Comparison of ENCODE assay signal across 12 cellular contexts in the genomic region with DNA sequence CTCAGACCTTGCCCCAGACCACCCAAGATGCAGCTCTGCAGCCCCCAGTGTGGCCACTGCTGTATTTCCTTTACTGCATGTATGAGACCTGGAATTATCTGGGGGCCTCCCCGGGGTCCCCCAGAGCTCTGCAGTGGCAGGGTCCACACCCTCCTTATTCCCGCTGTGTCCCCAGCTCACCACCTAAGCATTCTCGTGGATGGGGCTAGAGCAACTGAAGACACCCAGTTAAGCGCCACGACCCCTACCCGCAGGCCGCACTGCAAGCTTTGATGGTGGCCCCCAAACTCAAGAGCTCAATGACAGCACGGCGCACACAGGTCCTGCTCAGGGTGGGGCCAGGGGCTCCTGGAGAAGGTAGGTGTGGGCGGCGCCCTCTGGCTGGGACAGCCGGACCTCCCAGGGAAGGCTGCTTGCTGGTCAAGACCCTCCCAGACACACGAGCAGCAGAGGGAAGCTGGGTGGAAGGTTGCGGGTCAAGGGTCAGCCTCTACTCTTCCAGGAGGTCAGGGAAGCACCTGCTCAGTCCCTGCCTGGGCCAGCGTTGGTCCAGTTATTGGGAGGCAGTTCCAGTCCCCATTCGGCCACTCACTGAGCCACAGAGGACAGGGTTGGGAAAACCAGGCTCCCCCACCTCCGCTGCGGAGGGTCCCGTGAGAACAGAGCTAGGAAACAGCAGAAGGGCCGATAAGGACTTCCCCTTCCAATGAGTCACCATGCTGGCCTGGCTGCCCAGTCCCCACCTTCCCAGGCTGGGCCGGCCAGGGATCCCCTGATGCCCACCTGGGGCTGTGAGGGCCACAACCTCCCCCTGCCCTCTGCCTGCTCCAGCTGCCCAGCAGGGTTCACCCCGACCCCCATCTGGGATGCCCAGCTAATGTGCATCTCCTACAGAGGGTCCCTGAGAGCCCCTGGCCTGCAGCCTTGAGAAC. TPM values are rescaled to one million over a fixed set of nuclear protein-coding genes. Genes with fewer than 3 reads are reported as not detected.
A peak's percentile ranks its signal among the peaks of the same experiment; 100 is the strongest.
DNase-seq lines count a peak whose midpoint lies in the region; ATAC-seq and TF ChIP-seq lines count a peak whose summit lies in the region.
"Had no signal": no experiment of that assay in that cellular context is flagged by ENCODE, and none has a peak within 500 bp of the region (broad histone marks: within the 10 kb centered on the region; RNA-seq: fewer than 3 reads in every experiment).

No MANE protein-coding gene starts in this region.

- peaks cover 13% of the 10 kb centered on the region for H3K27me3 Mint-ChIP-seq in activated T-helper 17 cell treated with anti-CD3 and anti-CD28 coated beads, Interleukin-2, amount 50 U/mL, for 72 hours

- H3K27ac ChIP-seq in ascending aorta (peak overlapping the region; percentile 91 to 98), left ventricle myocardium inferior (replicated peaks) (peak overlapping the region; percentile 97), rectal smooth muscle tissue (ENCODE audit: low read depth, low read length) (peak overlapping the region; percentile 90)
- H3K27ac ChIP-seq: KMS-11 had no signal

- no peaks in the 10 kb centered on the region for H3K4me1 Mint-ChIP-seq in activated T-helper 17 cell treated with anti-CD3 and anti-CD28 coated beads, Interleukin-2, amount 50 U/mL, for 72 hours

- H3K36me3 ChIP-seq in ascending aorta = peaks cover 0 to 11% of the 10 kb centered on the region in 2 donors
- H3K36me3 ChIP-seq in left ventricle myocardium inferior = peaks cover 8% of the 10 kb centered on the region
- H3K36me3 ChIP-seq in rectal smooth muscle tissue (ENCODE audit: control insufficient read depth, insufficient read depth, low read length) = peaks cover 4% of the 10 kb centered on the region

- peaks cover 54 to 75% of the 10 kb centered on the region in 2 donors for H3K4me1 ChIP-seq in ascending aorta
- peaks cover 93% of the 10 kb centered on the region for H3K4me1 ChIP-seq in left ventricle myocardium inferior
- H3K4me1 ChIP-seq in rectal smooth muscle tissue (ENCODE audit: control insufficient read depth, insufficient read depth, low read length) = peaks cover 59% of the 10 kb centered on the region

- intact Hi-C loops in ascending aorta (cut with DNase I) = loop anchor here (1.0 kb wide), 1 partner anchor 8 kb away; no protein-coding TSS in a partner anchor
- intact Hi-C loops in left ventricle myocardium inferior (cut with micrococcal nuclease) = no loop called here

- no peaks in the 10 kb centered on the region for H3K36me3 Mint-ChIP-seq in activated T-helper 17 cell treated with anti-CD3 and anti-CD28 coated beads, Interleukin-2, amount 50 U/mL, for 72 hours (ENCODE audit: low read depth)
- H3K36me3 Mint-ChIP-seq: CD4-positive, alpha-beta memory T cell had no signal

- H3K9me3 ChIP-seq in ascending aorta = no peaks in the 10 kb centered on the region
- no peaks in the 10 kb centered on the region for H3K9me3 ChIP-seq in left ventricle myocardium inferior (replicated peaks)

- peak overlapping the region; percentile 1 for H3K9ac ChIP-seq in rectal smooth muscle tissue (ENCODE audit: low read length)
- H3K9ac ChIP-seq: KMS-11 had no signal

- no peak overlapping the region for H3K27ac Mint-ChIP-seq in activated T-helper 17 cell treated with anti-CD3 and anti-CD28 coated beads, Interleukin-2, amount 50 U/mL, for 72 hours
- H3K27ac Mint-ChIP-seq: CD4-positive, alpha-beta memory T cell had no signal

- H3K4me3 Mint-ChIP-seq in activated T-helper 17 cell treated with anti-CD3 and anti-CD28 coated beads, Interleukin-2, amount 50 U/mL, for 72 hours = no peak overlapping the region

- peak overlapping the region; percentile 94 to 98 for H3K4me3 ChIP-seq in ascending aorta
- H3K4me3 ChIP-seq in left ventricle myocardium inferior = peak overlapping the region; percentile 98
- peak overlapping the region; percentile 73 for H3K4me3 ChIP-seq in rectal smooth muscle tissue (ENCODE audit: low read length)

- no peaks in the 10 kb centered on the region for H3K9me3 Mint-ChIP-seq in activated T-helper 17 cell treated with anti-CD3 and anti-CD28 coated beads, Interleukin-2, amount 50 U/mL, for 72 hours
- H3K9me3 Mint-ChIP-seq: CD4-positive, alpha-beta memory T cell; memory B cell had no signal

- DNase-seq in Daoy (ENCODE audit: low read depth) = peak; percentile 76
- DNase-seq in ascending aorta (ENCODE audit: low spot score in 2 of 2) = peak in 1 of 2 donors; percentile 67
- DNase-seq in left ventricle myocardium inferior = peak; percentile 51
- DNase-seq in activated CD4-positive, alpha-beta T cell treated with anti-CD3 and anti-CD28 coated beads for 48 hours = no peak
- no peak for DNase-seq in amygdala (lab: John Stamatoyannopoulos, UW)
- DNase-seq in activated effector memory CD4-positive, alpha-beta T cell treated with anti-CD3 and anti-CD28 coated beads, Interleukin-2, amount 50 U/mL, for 16 hours = no peak
- DNase-seq: activated CD4-positive, alpha-beta T cell treated with anti-CD3 and anti-CD28 coated beads, Interleukin-2, amount 50 U/mL, for 1 hour had no signal

- ATAC-seq in activated T-helper 17 cell treated with anti-CD3 and anti-CD28 coated beads, Interleukin-2, amount 50 U/mL, for 72 hours (replicated peaks) = no peak

- H3K27me3 ChIP-seq in ascending aorta = no peaks in the 10 kb centered on the region
- H3K27me3 ChIP-seq in left ventricle myocardium inferior (ENCODE audit: low read depth) = no peaks in the 10 kb centered on the region
- H3K27me3 ChIP-seq in rectal smooth muscle tissue (ENCODE audit: control insufficient read depth, insufficient read depth, low read length) = no peaks in the 10 kb centered on the region

- TF ChIP-seq CTCF in ascending aorta (IDR thresholded peaks at IDR 0.05) (no peak), left ventricle myocardium inferior (IDR thresholded peaks at IDR 0.05; ENCODE audit: borderline replicate concordance) (no peak)

RNA-seq across cellular contexts. Expression of a gene that starts 2.9 kb away (rescaled TPM):
- total RNA-seq in Daoy (2014; rRNA removed; shearing (Covaris generic)) = 3.1 and 9.6 TPM in 2 replicates
- total RNA-seq in ascending aorta (469 TPM), left ventricle myocardium inferior (70.9 TPM)
- total RNA-seq in activated T-helper 17 cell treated with anti-CD3 and anti-CD28 coated beads, Interleukin-2, amount 50 U/mL, for 72 hours = under 1 TPM; 0.29 to 0.39 TPM

RNA-seq across cellular contexts. Expression of a gene that starts 22.7 kb away (rescaled TPM):
- total RNA-seq in Daoy (2014; rRNA removed; shearing (Covaris generic)) = 1,690 and 2,894 TPM in 2 replicates
- total RNA-seq in ascending aorta = 1,828 TPM
- 661 TPM for total RNA-seq in left ventricle myocardium inferior
- 1,000 to 10,000 TPM; 2,323 to 2,749 TPM for total RNA-seq in activated T-helper 17 cell treated with anti-CD3 and anti-CD28 coated beads, Interleukin-2, amount 50 U/mL, for 72 hours

RNA-seq across cellular contexts. Expression of a gene that starts 42.9 kb away (rescaled TPM):
- total RNA-seq in Daoy (2014; rRNA removed; shearing (Covaris generic)) = 2.0 and 3.8 TPM in 2 replicates
- total RNA-seq in ascending aorta = 0.43 TPM
- total RNA-seq in left ventricle myocardium inferior = 12.0 TPM
- total RNA-seq in activated T-helper 17 cell treated with anti-CD3 and anti-CD28 coated beads, Interleukin-2, amount 50 U/mL, for 72 hours = 1 to 10 TPM; 6.8 to 6.9 TPM

Comparison
In these comparisons a context has a peak if more than half of its experiments do, and no peak if none do; other contexts are left out.
1. DNase-seq: peak in Daoy (single experiment) and left ventricle myocardium inferior (single experiment); none in activated CD4-positive, alpha-beta T cell treated with anti-CD3 and anti-CD28 coated beads for 48 hours (single experiment), amygdala (0 of 56) and activated effector memory CD4-positive, alpha-beta T cell treated with anti-CD3 and anti-CD28 coated beads, Interleukin-2, amount 50 U/mL, for 16 hours (single experiment).
2. Peak in every context shown above with its lines, with median percentiles within 50 percentile points of each other: H3K27ac ChIP-seq and H3K4me3 ChIP-seq.